ENCODE assay signal across 19 cellular contexts in the genomic region with DNA sequence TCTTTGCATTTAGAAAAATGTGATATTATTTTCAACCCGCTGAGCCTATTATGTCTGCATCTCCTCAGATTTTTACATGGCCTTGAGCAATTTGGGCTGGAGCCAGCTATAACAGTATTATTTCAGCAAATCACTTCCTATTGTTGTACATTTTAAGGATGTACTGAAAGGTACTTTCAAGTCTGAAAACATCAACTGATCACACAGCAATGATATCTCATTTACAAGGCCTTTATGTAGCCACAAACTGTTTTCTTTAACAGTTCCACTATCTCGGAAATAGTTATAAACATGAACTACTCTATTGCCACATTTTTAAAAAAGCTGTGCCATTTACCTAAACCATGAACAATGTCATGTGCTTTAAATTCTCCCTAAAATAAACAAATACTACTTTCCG.
DNase-seq lines count a peak whose midpoint lies in the region; ATAC-seq and TF ChIP-seq lines count a peak whose summit lies in the region.
"Had no signal": no experiment of that assay in that cellular context is flagged by ENCODE, and none has a peak within 500 bp of the region (broad histone marks: within the 10 kb centered on the region; RNA-seq: fewer than 3 reads in every experiment).

No MANE protein-coding gene starts in this region.

- TF ChIP-seq CTCF in osteocyte (IDR thresholded peaks at IDR 0.05) (no peak), body of pancreas (IDR thresholded peaks at IDR 0.05) (no peak), breast epithelium (IDR thresholded peaks at IDR 0.05) (no peak)

- peaks cover 8% of the 10 kb centered on the region for H3K9me3 Mint-ChIP-seq in osteocyte (ENCODE audit: unreplicated experiment)

- TF ChIP-seq POLR2A in body of pancreas (IDR thresholded peaks at IDR 0.05): no peak
- TF ChIP-seq POLR2A in breast epithelium (IDR thresholded peaks at IDR 0.05): no peak

- H3K27me3 ChIP-seq in adipocyte (replicated peaks; ENCODE audit: control insufficient read depth, insufficient read depth, low read length) (no peaks in the 10 kb centered on the region), body of pancreas (no peaks in the 10 kb centered on the region), breast epithelium (no peaks in the 10 kb centered on the region)
- H3K27me3 ChIP-seq: BLaER1 had no signal

- H3K36me3 ChIP-seq in adipocyte (ENCODE audit: control insufficient read depth, insufficient read depth, low read length, severe bottlenecking) (no peaks in the 10 kb centered on the region), body of pancreas (replicated peaks in 1 of 2; ENCODE audit: insufficient read depth in 1 of 2, low read depth in 2 of 2) (no peaks in the 10 kb centered on the region), breast epithelium (no peaks in the 10 kb centered on the region)
- H3K36me3 ChIP-seq: BLaER1 had no signal

- no peaks in the 10 kb centered on the region for H3K27me3 Mint-ChIP-seq in osteocyte (ENCODE audit: unreplicated experiment)
- H3K27me3 Mint-ChIP-seq: CD4-positive, alpha-beta memory T cell had no signal

- H3K27ac ChIP-seq in body of pancreas (no peak overlapping the region), breast epithelium (no peak overlapping the region)
- H3K27ac ChIP-seq: BLaER1, GM23248 had no signal

- no peak overlapping the region for H3K4me3 Mint-ChIP-seq in osteocyte (ENCODE audit: unreplicated experiment)
- H3K4me3 Mint-ChIP-seq: CD4-positive, alpha-beta memory T cell; HFFc6 had no signal

- peaks cover 40% of the 10 kb centered on the region for H3K4me1 Mint-ChIP-seq in osteocyte (ENCODE audit: unreplicated experiment)
- H3K4me1 Mint-ChIP-seq: CD4-positive, alpha-beta memory T cell had no signal

- H3K9me3 ChIP-seq in adipocyte (ENCODE audit: control insufficient read depth, low read length): no peaks in the 10 kb centered on the region
- H3K9me3 ChIP-seq in body of pancreas: no peaks in the 10 kb centered on the region
- no peaks in the 10 kb centered on the region for H3K9me3 ChIP-seq in breast epithelium
- H3K9me3 ChIP-seq: BLaER1 had no signal

- peak; percentile 44 for DNase-seq in NCI-H146 (lab: John Stamatoyannopoulos, UW)
- no peak for DNase-seq in NCI-H146 treated with DMSO at 0.1 percent for 48 hours (lab: John Stamatoyannopoulos, UW; ENCODE audit: unreplicated experiment)
- peak; percentile 38 for DNase-seq in NCI-H2081 treated with DMSO at 0.1 percent for 48 hours (lab: John Stamatoyannopoulos, UW)
- peak; percentile 49 for DNase-seq in adipocyte (ENCODE audit: low read depth)
- DNase-seq in osteocyte (ENCODE audit: extremely low spot score, unreplicated experiment): no peak
- no peak for DNase-seq in GOT3 (lab: John Stamatoyannopoulos, UW)
- no peak for DNase-seq in body of pancreas
- no peak for DNase-seq in breast epithelium (ENCODE audit: low spot score in 2 of 2)
- DNase-seq: CD4-positive, alpha-beta memory T cell; GM23248; HFFc6; IMR-90; NCI-H1694; NCI-H2171; NCI-H446 treated with DMSO at 0.1 percent for 48 hours; NCI-H774; SHP77; T-helper 1 cell had no signal

- no peak overlapping the region for H3K4me3 ChIP-seq in adipocyte (ENCODE audit: low read length)
- no peak overlapping the region for H3K4me3 ChIP-seq in body of pancreas
- H3K4me3 ChIP-seq in breast epithelium: no peak overlapping the region
- H3K4me3 ChIP-seq: BLaER1, GM23248 had no signal

- H3K36me3 Mint-ChIP-seq in osteocyte (ENCODE audit: unreplicated experiment): peaks cover 2% of the 10 kb centered on the region
- H3K36me3 Mint-ChIP-seq: CD4-positive, alpha-beta memory T cell had no signal

- no peak for ATAC-seq in body of pancreas

- peak overlapping the region; percentile 61 for H3K27ac Mint-ChIP-seq in osteocyte (ENCODE audit: unreplicated experiment)
- H3K27ac Mint-ChIP-seq: CD4-positive, alpha-beta memory T cell; HFFc6 had no signal

- H3K4me1 ChIP-seq in adipocyte (ENCODE audit: control insufficient read depth, insufficient read depth, low read length) (peaks cover 2% of the 10 kb centered on the region), body of pancreas (no peaks in the 10 kb centered on the region), breast epithelium (no peaks in the 10 kb centered on the region)
- H3K4me1 ChIP-seq: BLaER1 had no signal

- 80 to 82% methylated on average over 3 of the region's 3 CpGs for WGBS in body of pancreas, 2 donors

- intact Hi-C loops in body of pancreas (cut with DNase I) (no loop called here), breast epithelium (cut with DNase I; ENCODE audit: low total_unique reads) (no loop called here)

- H3K9ac ChIP-seq in adipocyte (ENCODE audit: low read length): no peak overlapping the region
- H3K9ac ChIP-seq: BLaER1, GM23248 had no signal

Comparison
In these comparisons a context has a peak if more than half of its experiments do, and no peak if none do; other contexts are left out.
1. DNase-seq: peak in NCI-H146 (single experiment), NCI-H2081 treated with DMSO at 0.1 percent for 48 hours (single experiment) and adipocyte (single experiment); none in NCI-H146 treated with DMSO at 0.1 percent for 48 hours (single experiment), osteocyte (single experiment), GOT3 (single experiment), body of pancreas (0 of 4) and breast epithelium (0 of 2).